20 cellular contexts compared by ENCODE assay signal in genomic region chr6:31065556-31065955, GRCh38. TPM values are rescaled to one million over a fixed set of nuclear protein-coding genes. Genes with fewer than 3 reads are reported as not detected.
"Had no signal": no experiment of that assay in that cellular context is flagged by ENCODE, and none has a peak within 500 bp of the region (broad histone marks: within the 10 kb centered on the region; RNA-seq: fewer than 3 reads in every experiment).

No MANE protein-coding gene starts in this region.

- H3K9me3 ChIP-seq: esophagus squamous epithelium, heart left ventricle, mucosa of descending colon, neutrophil, SJCRH30 had no signal

- DNase-seq: activated naive CD4-positive, alpha-beta T cell treated with Interleukin-2 at 50 U/mL for 16 hours; activated naive CD8-positive, alpha-beta T cell treated with anti-CD3 and anti-CD28 coated beads, Interleukin-2, amount 50 U/mL, for 24 hours; esophagus squamous epithelium; foreskin fibroblast; heart left ventricle; mammary epithelial cell; naive thymus-derived CD8-positive, alpha-beta T cell; SJCRH30; stimulated activated CD4-positive, alpha-beta T cell treated with anti-CD3 and anti-CD28 coated beads, Interleukin-15, amount 100 ng/mL, for 24 hours; stimulated activated CD4-positive, alpha-beta T cell treated with anti-CD3 and anti-CD28 coated beads, Interleukin-4, amount 100 ng/mL, for 1 hour; stimulated activated naive CD4-positive, alpha-beta T cell; T1000; trophoblast cell had no signal

- H3K27me3 ChIP-seq: SJCRH30 had no signal

- ATAC-seq: activated CD4-positive, CD25-positive, alpha-beta regulatory T cell treated with anti-CD3 and anti-CD28 coated beads, Interleukin-2, amount 50 U/mL, for 24 hours; activated naive CD8-positive, alpha-beta T cell treated with anti-CD3 and anti-CD28 coated beads, Interleukin-2, amount 50 U/mL, for 24 hours; activated T-helper 17 cell treated with anti-CD3 and anti-CD28 coated beads, Interleukin-2, amount 50 U/mL, for 72 hours; heart left ventricle; mucosa of descending colon; naive thymus-derived CD8-positive, alpha-beta T cell had no signal

- H3K79me2 ChIP-seq: parathyroid adenoma had no signal

- H3K4me1 ChIP-seq: heart left ventricle, parathyroid adenoma, SJCRH30 had no signal

- H2AFZ ChIP-seq: parathyroid adenoma had no signal

- H3K27ac ChIP-seq: heart left ventricle, neutrophil, parathyroid adenoma, SJCRH30 had no signal

- H3K36me3 ChIP-seq: esophagus squamous epithelium, heart left ventricle, neutrophil, SJCRH30 had no signal

- H3K4me3 ChIP-seq: esophagus squamous epithelium, heart left ventricle, mucosa of descending colon, SJCRH30 had no signal

RNA-seq across cellular contexts. Expression of gene C6orf15, which starts 46.8 kb away (rescaled TPM):
- total RNA-seq: activated T-helper 17 cell treated with anti-CD3 and anti-CD28 coated beads, Interleukin-2, amount 50 U/mL, for 72 hours; cardiac septum; heart left ventricle; mucosa of descending colon; naive thymus-derived CD8-positive, alpha-beta T cell; skeletal muscle tissue had no signal
- polyA plus RNA-seq: heart left ventricle; naive thymus-derived CD8-positive, alpha-beta T cell had no signal

RNA-seq across cellular contexts. Expression of gene PSORS1C1, which starts 49.0 kb away (rescaled TPM):
- total RNA-seq: activated T-helper 17 cell treated with anti-CD3 and anti-CD28 coated beads, Interleukin-2, amount 50 U/mL, for 72 hours; naive thymus-derived CD8-positive, alpha-beta T cell had no signal
- polyA plus RNA-seq: naive thymus-derived CD8-positive, alpha-beta T cell had no signal

RNA-seq across cellular contexts. Expression of gene CDSN, which starts 54.7 kb away (rescaled TPM):
- total RNA-seq: activated T-helper 17 cell treated with anti-CD3 and anti-CD28 coated beads, Interleukin-2, amount 50 U/mL, for 72 hours; cardiac septum; mucosa of descending colon; naive thymus-derived CD8-positive, alpha-beta T cell; skeletal muscle tissue had no signal
- polyA plus RNA-seq: naive thymus-derived CD8-positive, alpha-beta T cell had no signal

RNA-seq across cellular contexts. Expression of gene MUC22, which starts 55.3 kb away (rescaled TPM):
- total RNA-seq: activated T-helper 17 cell treated with anti-CD3 and anti-CD28 coated beads, Interleukin-2, amount 50 U/mL, for 72 hours; cardiac septum; mammary epithelial cell; mucosa of descending colon; naive thymus-derived CD8-positive, alpha-beta T cell; SJCRH30; skeletal muscle tissue had no signal
- polyA plus RNA-seq: mammary epithelial cell; naive thymus-derived CD8-positive, alpha-beta T cell had no signal
